In the genomic region with DNA sequence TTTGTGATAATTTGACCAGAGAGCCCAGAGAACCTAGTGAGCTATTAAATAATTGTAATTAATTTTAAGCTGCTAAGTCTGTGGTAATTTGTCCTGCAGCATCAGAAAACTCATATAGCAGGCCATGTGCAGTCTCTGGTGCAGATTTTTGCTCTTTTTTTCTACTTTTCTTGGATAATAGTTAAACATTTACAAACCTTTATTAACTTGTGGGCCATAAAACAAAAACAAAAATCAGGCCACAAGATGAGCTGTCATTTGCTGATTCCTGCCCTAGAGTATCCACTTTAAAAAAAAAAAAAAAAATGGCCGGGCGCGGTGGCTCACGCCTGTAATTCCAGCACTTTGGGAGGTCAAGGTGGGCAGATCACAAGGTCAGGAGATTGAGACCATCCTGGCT, we compare ENCODE assay signal across 9 cellular contexts.
"Had no signal": no experiment of that assay in that cellular context is flagged by ENCODE, and none has a peak within 500 bp of the region (broad histone marks: within the 10 kb centered on the region; RNA-seq: fewer than 3 reads in every experiment).

No MANE protein-coding gene starts in this region.

- ATAC-seq: HCT116, HepG2 had no signal

- H3K9me3 ChIP-seq: HAP-1 had no signal

- H3K4me3 ChIP-seq: GM23248, HAP-1 had no signal

- DNase-seq: GM23248, GOT3, H7, HFFc6, IMR-90 had no signal

- H3K27ac ChIP-seq: GM23248, HL-60 had no signal

- H3K27ac Mint-ChIP-seq: HFFc6 had no signal

- H3K9me3 Mint-ChIP-seq: HFFc6 had no signal

- H3K36me3 ChIP-seq: HAP-1 had no signal

- H2AFZ ChIP-seq: GM23248 had no signal
